In the genomic region with DNA sequence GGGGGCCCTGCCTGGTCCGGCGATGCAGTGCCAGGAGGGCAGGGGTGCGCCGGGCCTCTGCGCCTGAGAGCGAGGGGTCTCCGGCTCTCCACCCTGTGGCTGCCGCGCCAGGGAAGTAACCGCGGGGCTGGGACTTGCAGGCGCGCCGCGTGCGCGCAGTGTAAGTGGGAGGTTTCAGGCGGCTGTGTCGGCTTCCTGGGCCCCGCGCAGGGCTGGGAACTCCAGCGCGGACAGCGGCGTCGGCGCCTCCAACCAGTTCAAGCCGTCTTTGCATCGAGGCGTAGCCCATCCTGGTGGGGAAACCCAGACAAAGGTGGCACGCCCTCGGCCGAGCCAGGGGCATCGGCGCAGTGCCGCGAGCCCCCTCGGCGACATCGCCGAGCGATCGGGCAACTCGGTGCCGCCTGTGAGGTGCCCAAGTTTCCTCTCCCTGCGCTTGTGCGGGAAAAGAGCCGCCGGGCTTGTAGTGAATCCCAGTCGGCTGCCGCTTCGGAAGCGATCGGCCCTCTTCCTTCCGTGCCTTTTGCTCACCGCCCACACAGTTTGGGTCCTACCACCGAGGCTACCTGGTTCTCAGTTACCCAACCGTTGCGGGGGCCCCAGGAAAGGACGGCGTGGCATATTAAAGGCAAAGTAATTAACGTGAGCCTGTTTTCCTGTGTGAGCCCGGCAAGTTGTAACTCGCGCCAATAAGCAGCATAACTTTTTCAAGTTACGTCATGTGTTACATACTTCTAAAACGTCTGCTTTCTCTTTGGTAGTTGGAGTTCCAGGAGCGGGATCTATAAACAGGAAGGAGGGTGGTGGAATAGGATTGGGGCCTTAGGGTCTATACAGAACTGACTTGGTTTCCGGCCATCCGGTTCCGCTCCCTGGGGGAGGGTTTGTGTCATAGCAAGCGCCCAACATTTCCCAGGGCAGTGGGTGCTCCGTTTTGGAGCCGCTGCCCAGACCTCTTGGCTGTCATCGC, we compare ENCODE assay signal across 8 cellular contexts. TPM values are rescaled to one million over a fixed set of nuclear protein-coding genes. Genes with fewer than 3 reads are reported as not detected.
DNase-seq lines count a peak whose midpoint lies in the region; ATAC-seq and TF ChIP-seq lines count a peak whose summit lies in the region.

No MANE protein-coding gene starts in this region.

- ATAC-seq in HG03025 (IDR thresholded peaks at IDR 0.05; ENCODE audit: low FRiP score, unreplicated experiment): peak; percentile 40
- peak; percentile 77 for ATAC-seq in lung (ENCODE audit: insufficient read depth, low FRiP score)

- no peaks in the 10 kb centered on the region for H3K36me3 ChIP-seq in lung (ENCODE audit: control insufficient read depth in 2 of 2, insufficient read depth in 2 of 2, low read length in 2 of 2)

- H3K4me1 ChIP-seq in lung (ENCODE audit: control insufficient read depth in 2 of 2, insufficient read depth in 2 of 2, low read length in 2 of 2): peaks cover 0 to 8% of the 10 kb centered on the region in 2 donors

- H3K4me3 ChIP-seq in lung: peak overlapping the region; percentile 81

- 0% methylated on average over 73 to 75 of the region's 75 CpGs for WGBS in lung, 2 donors

- no peak for TF ChIP-seq CTCF in lung (IDR thresholded peaks at IDR 0.05; ENCODE audit: control extremely low read depth, extremely low read depth)

- H3K9me3 ChIP-seq in lung (ENCODE audit: control insufficient read depth in 2 of 2, insufficient read depth in 1 of 2, low read length in 1 of 2): no peaks in the 10 kb centered on the region

- H3K27ac ChIP-seq in lung (ENCODE audit: low read depth in 1 of 2, low read length in 1 of 2): peak overlapping the region; percentile 54 to 91

- DNase-seq in NCI-H2227 (lab: John Stamatoyannopoulos, UW; ENCODE audit: unreplicated experiment) (peak; percentile 37), NCI-H2227 treated with DMSO at 0.1 percent for 48 hours (lab: John Stamatoyannopoulos, UW) (no peak), NCI-H69 (lab: John Stamatoyannopoulos, UW) (peak; percentile 75), ecto neural progenitor cell (ENCODE audit: low spot score) (peak; percentile 79), lung (ENCODE audit: low spot score) (peak; percentile 70)
- DNase-seq in activated CD4-positive, alpha-beta T cell treated with anti-CD3 and anti-CD28 coated beads, Interleukin-2, amount 50 U/mL, for 48 hours: peak; percentile 70 to 75
- DNase-seq in stimulated activated CD4-positive, alpha-beta T cell treated with anti-CD3 and anti-CD28 coated beads, TNF-alpha, amount 100 ng/mL, for 1 hour (ENCODE audit: low read depth in 3 of 3, low spot score in 1 of 3): peak in 2 of 3 donors; percentile 46 to 51

- no peaks in the 10 kb centered on the region for H3K27me3 ChIP-seq in lung (ENCODE audit: control insufficient read depth, insufficient read depth)

RNA-seq across cellular contexts. Expression of a gene that starts 1.2 kb away (rescaled TPM):
- total RNA-seq in lung: 10 to 100 TPM; 18.0 to 35.4 TPM
- 1 to 10 TPM; 3.6 to 8.4 TPM for polyA plus RNA-seq in lung
